Comparison of ENCODE assay signal across 7 cellular contexts in the genomic region with DNA sequence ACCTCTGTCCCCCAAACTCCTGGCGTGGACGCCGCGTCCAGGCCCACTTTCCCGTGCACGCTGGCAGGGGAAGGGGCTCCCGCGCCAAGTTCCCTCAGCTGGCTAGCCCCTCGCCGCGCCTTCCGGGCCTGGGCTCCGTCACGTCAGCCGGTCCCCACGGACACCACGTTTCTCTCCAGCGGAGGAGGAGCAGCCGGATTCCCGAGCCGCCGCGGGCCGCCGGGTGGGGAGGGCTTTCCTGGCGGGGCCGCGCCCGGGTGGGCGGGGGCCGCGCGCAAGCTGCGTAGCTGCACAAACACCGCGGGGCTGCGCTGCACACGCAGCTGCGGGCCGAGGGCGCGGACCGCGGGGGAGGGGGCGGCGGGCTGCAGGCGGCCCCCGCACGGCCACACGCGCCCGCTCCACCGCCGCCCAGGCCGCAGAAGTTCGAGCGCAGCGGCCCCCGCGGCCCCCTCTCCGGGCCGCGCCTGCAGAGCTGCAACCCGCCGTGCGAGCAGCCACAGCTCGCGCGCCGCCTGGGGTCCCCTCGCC. TPM values are rescaled to one million over a fixed set of nuclear protein-coding genes. Genes with fewer than 3 reads are reported as not detected.
DNase-seq lines count a peak whose midpoint lies in the region; ATAC-seq and TF ChIP-seq lines count a peak whose summit lies in the region.

No MANE protein-coding gene starts in this region.

- ATAC-seq in naive thymus-derived CD4-positive, alpha-beta T cell = no peak
- ATAC-seq in HG02970 (IDR thresholded peaks at IDR 0.05; ENCODE audit: low FRiP score, unreplicated experiment) = no peak

- peaks cover 16% of the 10 kb centered on the region for H3K36me3 Mint-ChIP-seq in activated T-helper 2 cell treated with anti-CD3 and anti-CD28 coated beads, Interferon-gamma antibody, Interleukin-2, Interleukin-4, amounts not matched to agents 10 μg/mL and 5 μg/mL and 100 μg/mL, durations not matched to agents 14 hours and 24 hours and 36 hours (ENCODE audit: low read depth)
- peaks cover 0 to 26% (median 0%) of the 10 kb centered on the region in 5 donors for H3K36me3 Mint-ChIP-seq in naive thymus-derived CD4-positive, alpha-beta T cell

- peaks cover 7% of the 10 kb centered on the region for H3F3A ChIP-seq in Loucy (ENCODE audit: low read depth)

- peaks cover 66% of the 10 kb centered on the region for H3K4me1 ChIP-seq in Loucy (ENCODE audit: insufficient read depth, low read length, poor library complexity, severe bottlenecking)
- H3K4me1 ChIP-seq in naive thymus-derived CD4-positive, alpha-beta T cell (ENCODE audit: control insufficient read depth in 2 of 2, insufficient read depth in 2 of 2, low read length in 2 of 2) = peaks cover 67% of the 10 kb centered on the region in 2 donors
- peaks cover 6% of the 10 kb centered on the region for H3K4me1 ChIP-seq in urinary bladder (ENCODE audit: insufficient read depth)

- no peaks in the 10 kb centered on the region for H3K27me3 Mint-ChIP-seq in activated T-helper 2 cell treated with anti-CD3 and anti-CD28 coated beads, Interferon-gamma antibody, Interleukin-2, Interleukin-4, amounts not matched to agents 10 μg/mL and 5 μg/mL and 100 μg/mL, durations not matched to agents 14 hours and 24 hours and 36 hours (ENCODE audit: low read depth)
- H3K27me3 Mint-ChIP-seq in naive thymus-derived CD4-positive, alpha-beta T cell = no peaks in the 10 kb centered on the region

- peak overlapping the region; percentile 91 for H3K4me3 Mint-ChIP-seq in activated T-helper 2 cell treated with anti-CD3 and anti-CD28 coated beads, Interferon-gamma antibody, Interleukin-2, Interleukin-4, amounts not matched to agents 10 μg/mL and 5 μg/mL and 100 μg/mL, durations not matched to agents 14 hours and 24 hours and 36 hours (ENCODE audit: low read depth)
- H3K4me3 Mint-ChIP-seq in naive thymus-derived CD4-positive, alpha-beta T cell = peak overlapping the region; percentile 80 to 97 (median 91)

- under 1% methylated on average over 71 of the region's 71 CpGs for WGBS in urinary bladder

- H2AFZ ChIP-seq in Loucy (ENCODE audit: low read length) = no peak overlapping the region

- peaks cover 80% of the 10 kb centered on the region for H3K4me1 Mint-ChIP-seq in activated T-helper 2 cell treated with anti-CD3 and anti-CD28 coated beads, Interferon-gamma antibody, Interleukin-2, Interleukin-4, amounts not matched to agents 10 μg/mL and 5 μg/mL and 100 μg/mL, durations not matched to agents 14 hours and 24 hours and 36 hours (ENCODE audit: low read depth)
- H3K4me1 Mint-ChIP-seq in naive thymus-derived CD4-positive, alpha-beta T cell = peaks cover 57 to 87% (median 81%) of the 10 kb centered on the region in 7 donors

- peaks cover 43% of the 10 kb centered on the region for H4K20me1 ChIP-seq in Loucy (ENCODE audit: insufficient read depth, low read length, poor library complexity, severe bottlenecking)

- H3K27me3 ChIP-seq in Loucy (ENCODE audit: insufficient read depth, low read length, poor library complexity, severe bottlenecking) = no peaks in the 10 kb centered on the region
- H3K27me3 ChIP-seq in naive thymus-derived CD4-positive, alpha-beta T cell (ENCODE audit: control insufficient read depth in 2 of 2, insufficient read depth in 2 of 2, low read length in 2 of 2) = no peaks in the 10 kb centered on the region

- peak overlapping the region; percentile 83 for H3K4me3 ChIP-seq in GM08714 (ENCODE audit: low read length)
- H3K4me3 ChIP-seq in Loucy (ENCODE audit: low read length, poor library complexity, severe bottlenecking) = peak overlapping the region; percentile 82
- peak overlapping the region; percentile 72 for H3K4me3 ChIP-seq in fibroblast of mammary gland (ENCODE audit: control insufficient read depth, low read depth, low read length)
- H3K4me3 ChIP-seq in naive thymus-derived CD4-positive, alpha-beta T cell (ENCODE audit: low read length) = peak overlapping the region; percentile 74
- peak overlapping the region; percentile 84 for H3K4me3 ChIP-seq in urinary bladder (ENCODE audit: low read depth, low read length)

- H3K9ac ChIP-seq in Loucy (ENCODE audit: low read depth, low read length, poor library complexity, severe bottlenecking) = peak overlapping the region; percentile 92

- H3K9me3 Mint-ChIP-seq in activated T-helper 2 cell treated with anti-CD3 and anti-CD28 coated beads, Interferon-gamma antibody, Interleukin-2, Interleukin-4, amounts not matched to agents 10 μg/mL and 5 μg/mL and 100 μg/mL, durations not matched to agents 14 hours and 24 hours and 36 hours = no peaks in the 10 kb centered on the region
- peaks cover 0 to 4% (median 0%) of the 10 kb centered on the region in 11 donors for H3K9me3 Mint-ChIP-seq in naive thymus-derived CD4-positive, alpha-beta T cell

- H3K36me3 ChIP-seq in Loucy (ENCODE audit: insufficient read depth, low read length) = no peaks in the 10 kb centered on the region
- no peaks in the 10 kb centered on the region for H3K36me3 ChIP-seq in naive thymus-derived CD4-positive, alpha-beta T cell (ENCODE audit: control insufficient read depth in 2 of 3, insufficient read depth in 3 of 3, low read length in 3 of 3)
- no peaks in the 10 kb centered on the region for H3K36me3 ChIP-seq in urinary bladder (ENCODE audit: insufficient read depth)

- POLR2A ChIA-PET in naive thymus-derived CD4-positive, alpha-beta T cell (lab: Charles Lee) = interaction anchor here (0.6 to 13.4 kb wide), 17 partner anchors 9 to 268 kb away, joined by 3 to 267 read pairs (median 9); a partner anchor contains a TSS

- H3K27ac Mint-ChIP-seq in activated T-helper 2 cell treated with anti-CD3 and anti-CD28 coated beads, Interferon-gamma antibody, Interleukin-2, Interleukin-4, amounts not matched to agents 10 μg/mL and 5 μg/mL and 100 μg/mL, durations not matched to agents 14 hours and 24 hours and 36 hours = peak overlapping the region; percentile 66
- peak overlapping the region; percentile 71 to 99 (median 88) for H3K27ac Mint-ChIP-seq in naive thymus-derived CD4-positive, alpha-beta T cell

- H3K9me3 ChIP-seq in Loucy (ENCODE audit: insufficient read depth, low read depth, low read length) = no peaks in the 10 kb centered on the region
- no peaks in the 10 kb centered on the region for H3K9me3 ChIP-seq in naive thymus-derived CD4-positive, alpha-beta T cell (ENCODE audit: control insufficient read depth in 2 of 3, low read length in 3 of 3)

- peak; percentile 49 for DNase-seq in activated T-helper 2 cell treated with anti-CD3 and anti-CD28 coated beads, Interferon-gamma antibody, Interleukin-2, Interleukin-4, amounts not matched to agents 10 μg/mL and 5 μg/mL and 100 μg/mL, durations not matched to agents 14 hours and 24 hours and 36 hours (ENCODE audit: low spot score)
- DNase-seq in fibroblast of mammary gland (ENCODE audit: low read depth) = peak; percentile 45
- peak; percentile 45 to 74 (median 58) for DNase-seq in naive thymus-derived CD4-positive, alpha-beta T cell

- H3K4me2 ChIP-seq in Loucy (ENCODE audit: low read depth, low read length, poor library complexity, severe bottlenecking) = peak overlapping the region; percentile 99

- H3K9me2 ChIP-seq in Loucy (replicated peaks; ENCODE audit: low read depth, low read length) = no peaks in the 10 kb centered on the region

- TF ChIP-seq CTCF in Loucy (conservative IDR thresholded peaks at IDR 0.05; ENCODE audit: low read length) (no peak), fibroblast of mammary gland (conservative IDR thresholded peaks at IDR 0.05; ENCODE audit: control insufficient read depth, insufficient read depth, low read depth, low read length) (no peak)

- CTCF ChIA-PET in naive thymus-derived CD4-positive, alpha-beta T cell (lab: Charles Lee) = interaction anchor here (0.8 to 3.8 kb wide), 14 partner anchors 9 to 92 kb away, joined by 3 to 37 read pairs (median 7); a partner anchor contains a TSS

- intact Hi-C loops in activated T-helper 2 cell treated with anti-CD3 and anti-CD28 coated beads, Interferon-gamma antibody, Interleukin-2, Interleukin-4, amounts not matched to agents 10 μg/mL and 5 μg/mL and 100 μg/mL, durations not matched to agents 14 hours and 24 hours and 36 hours (cut with micrococcal nuclease) = loop anchor here (5.0 kb wide), 1 partner anchor 47 kb away; a partner anchor contains a TSS
- intact Hi-C loops in naive thymus-derived CD4-positive, alpha-beta T cell (cut with micrococcal nuclease) = loop anchor here (1.0 to 10.0 kb wide), 3 partner anchors 44 to 326 kb away; a partner anchor contains a TSS

- peaks cover 98% of the 10 kb centered on the region for H3K79me2 ChIP-seq in Loucy (ENCODE audit: insufficient read depth, low read length)

- peak overlapping the region; percentile 86 for H3K27ac ChIP-seq in naive thymus-derived CD4-positive, alpha-beta T cell (ENCODE audit: low read depth, low read length)
- H3K27ac ChIP-seq in urinary bladder (ENCODE audit: low read depth) = peak overlapping the region; percentile 97

RNA-seq across cellular contexts. Expression of a gene that starts 45.1 kb away (rescaled TPM):
- 30.1 and 32.1 TPM in 2 replicates for total RNA-seq in activated T-helper 2 cell treated with anti-CD3 and anti-CD28 coated beads, Interferon-gamma antibody, Interleukin-2, Interleukin-4, amounts not matched to agents 10 μg/mL and 5 μg/mL and 100 μg/mL, durations not matched to agents 14 hours and 24 hours and 36 hours
- 10 to 100 TPM; 21.6 to 40.4 (median 37.1) TPM for total RNA-seq in naive thymus-derived CD4-positive, alpha-beta T cell
- 10 to 100 TPM; 43.5 to 44.0 TPM for polyA plus RNA-seq in naive thymus-derived CD4-positive, alpha-beta T cell
- 38.3 TPM for total RNA-seq in urinary bladder
- 85.8 TPM for polyA plus RNA-seq in urinary bladder
